ENCODE assay signal across 8 cellular contexts in the genomic region with DNA sequence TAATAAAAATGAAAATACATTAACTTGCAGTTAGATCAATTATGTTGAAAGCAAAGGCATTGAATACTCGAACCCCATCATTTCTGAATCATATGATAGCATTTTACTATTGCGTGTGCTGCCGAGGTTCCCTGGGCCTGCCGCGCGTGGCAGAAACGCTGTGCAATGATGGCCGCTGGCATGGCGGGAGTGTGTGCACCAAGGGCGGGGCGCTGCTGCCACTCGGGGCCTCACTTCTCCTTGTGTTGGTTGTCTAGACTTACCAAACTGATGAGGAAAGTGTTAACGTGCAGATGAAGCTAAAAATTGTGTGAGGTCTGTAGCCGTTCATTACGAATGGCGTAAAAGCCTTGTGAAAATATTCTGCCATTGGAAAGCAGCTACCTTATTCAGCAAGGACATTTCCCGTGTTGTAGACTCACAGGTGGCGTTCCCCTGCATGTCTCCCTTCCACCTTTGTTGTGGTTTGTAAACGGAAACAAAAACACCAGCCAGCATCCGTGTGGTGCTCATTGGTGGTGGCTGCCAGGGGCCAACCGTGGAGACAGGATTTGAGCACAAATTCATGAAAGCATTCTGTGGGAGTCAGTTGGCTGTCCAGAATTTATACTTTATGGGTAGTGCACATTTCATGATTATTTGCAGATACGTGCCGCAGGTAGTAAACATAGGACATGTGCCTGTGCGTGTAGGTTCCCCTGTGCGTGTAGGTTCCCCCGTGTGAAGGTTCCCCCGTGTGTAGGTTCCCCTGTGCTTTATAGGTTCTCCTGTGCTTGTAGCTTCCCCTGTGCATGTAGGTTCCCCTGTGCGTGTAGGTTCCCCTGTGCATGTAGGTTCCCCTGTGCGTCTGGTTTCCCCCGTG. TPM values are rescaled to one million over a fixed set of nuclear protein-coding genes. Genes with fewer than 3 reads are reported as not detected.
A peak's percentile ranks its signal among the peaks of the same experiment; 100 is the strongest.
DNase-seq lines count a peak whose midpoint lies in the region; ATAC-seq and TF ChIP-seq lines count a peak whose summit lies in the region.

No MANE protein-coding gene starts in this region.

- CTCF ChIA-PET in activated CD4-positive, alpha-beta memory T cell treated with anti-CD3 and anti-CD28 coated beads for 36 hours (lab: Charles Lee): interaction anchor here (2.5 kb wide), 1 partner anchor 51 kb away, joined by 8 read pairs; no protein-coding TSS in a partner anchor
- CTCF ChIA-PET in RWPE1 (lab: Yijun Ruan, JAX): no interaction called here

- peak overlapping the region; percentile 84 for H3K4me3 Mint-ChIP-seq in activated CD4-positive, alpha-beta memory T cell treated with anti-CD3 and anti-CD28 coated beads for 36 hours
- no peak overlapping the region for H3K4me3 Mint-ChIP-seq in endodermal cell

- intact Hi-C loops in activated CD4-positive, alpha-beta memory T cell treated with anti-CD3 and anti-CD28 coated beads for 36 hours (cut with micrococcal nuclease): loop anchor here (1.0 to 5.0 kb wide), 6 partner anchors 10 to 123 kb away; partner anchors contain the start of gene CERK
- intact Hi-C loops in sigmoid colon (cut with DNase I): no loop called here

- H3K9me3 Mint-ChIP-seq in activated CD4-positive, alpha-beta memory T cell treated with anti-CD3 and anti-CD28 coated beads for 36 hours: no peaks in the 10 kb centered on the region
- no peaks in the 10 kb centered on the region for H3K9me3 Mint-ChIP-seq in endodermal cell

- H3K36me3 Mint-ChIP-seq in activated CD4-positive, alpha-beta memory T cell treated with anti-CD3 and anti-CD28 coated beads for 36 hours: no peaks in the 10 kb centered on the region
- no peaks in the 10 kb centered on the region for H3K36me3 Mint-ChIP-seq in endodermal cell (ENCODE audit: low read depth)

- ATAC-seq in GM21529 (IDR thresholded peaks at IDR 0.05; ENCODE audit: unreplicated experiment): peak; percentile 46

- TF ChIP-seq EP300 in sigmoid colon (IDR thresholded peaks at IDR 0.05): no peak

- H3K27ac ChIP-seq in endodermal cell (ENCODE audit: low read depth, low read length) (no peak overlapping the region), sigmoid colon (no peak overlapping the region), RWPE1 (no peak overlapping the region)

- peaks cover 26% of the 10 kb centered on the region for H3K4me1 Mint-ChIP-seq in activated CD4-positive, alpha-beta memory T cell treated with anti-CD3 and anti-CD28 coated beads for 36 hours (ENCODE audit: low read depth)
- H3K4me1 Mint-ChIP-seq in endodermal cell: peaks cover 13% of the 10 kb centered on the region

- POLR2A ChIA-PET in activated CD4-positive, alpha-beta memory T cell treated with anti-CD3 and anti-CD28 coated beads for 36 hours (lab: Charles Lee): interaction anchor here (0.7 to 1.0 kb wide), 2 partner anchors 10 to 61 kb away, joined by 3 to 4 read pairs; no protein-coding TSS in a partner anchor
- POLR2A ChIA-PET in RWPE1 (lab: Yijun Ruan, JAX; ENCODE audit: low non-redundant PET): no interaction called here

- no peaks in the 10 kb centered on the region for H3K27me3 ChIP-seq in endodermal cell (ENCODE audit: control insufficient read depth, insufficient read depth, low read length, poor library complexity, severe bottlenecking)
- H3K27me3 ChIP-seq in sigmoid colon: no peaks in the 10 kb centered on the region

- 92 to 94% methylated on average over 20 to 30 of the region's 30 CpGs for WGBS in endodermal cell (ENCODE audit: insufficient coverage in 1 of 2, insufficient read length in 1 of 2), 2 experiments
- WGBS in sigmoid colon, 2 donors: 52 to 83% methylated on average over 30 of the region's 30 CpGs

- peak; percentile 85 for DNase-seq in activated CD4-positive, alpha-beta memory T cell treated with anti-CD3 and anti-CD28 coated beads for 36 hours
- DNase-seq in endodermal cell (no peak), sigmoid colon (no peak), NCI-H748 (lab: John Stamatoyannopoulos, UW; ENCODE audit: unreplicated experiment) (no peak), NCI-H2227 (lab: John Stamatoyannopoulos, UW; ENCODE audit: unreplicated experiment) (no peak), RWPE1 (ENCODE audit: low spot score) (no peak)
- DNase-seq in stimulated activated CD8-positive, alpha-beta memory T cell treated with anti-CD3 and anti-CD28 coated beads, Interleukin-4, amount 100 ng/mL, for 48 hours: peak; percentile 68

- no peak for TF ChIP-seq POLR2A in sigmoid colon (IDR thresholded peaks at IDR 0.05)

- H3K27me3 Mint-ChIP-seq in activated CD4-positive, alpha-beta memory T cell treated with anti-CD3 and anti-CD28 coated beads for 36 hours: no peaks in the 10 kb centered on the region
- no peaks in the 10 kb centered on the region for H3K27me3 Mint-ChIP-seq in endodermal cell (ENCODE audit: insufficient read depth)

- no peak overlapping the region for H3K9ac ChIP-seq in endodermal cell (ENCODE audit: extremely low read depth, low read length, poor library complexity, severe bottlenecking)

- H3K9me3 ChIP-seq in endodermal cell (ENCODE audit: control insufficient read depth, low read length): no peaks in the 10 kb centered on the region
- H3K9me3 ChIP-seq in sigmoid colon: no peaks in the 10 kb centered on the region

- H3K36me3 ChIP-seq in endodermal cell (ENCODE audit: control insufficient read depth, insufficient read depth, low read length): no peaks in the 10 kb centered on the region
- H3K36me3 ChIP-seq in sigmoid colon: no peaks in the 10 kb centered on the region

- TF ChIP-seq CTCF in endodermal cell (conservative IDR thresholded peaks at IDR 0.05) (no peak), sigmoid colon (IDR thresholded peaks at IDR 0.05) (no peak), RWPE1 (conservative IDR thresholded peaks at IDR 0.05; ENCODE audit: low read depth) (no peak)

- H3K27ac Mint-ChIP-seq in activated CD4-positive, alpha-beta memory T cell treated with anti-CD3 and anti-CD28 coated beads for 36 hours: peak overlapping the region; percentile 91
- peak overlapping the region; percentile 74 for H3K27ac Mint-ChIP-seq in endodermal cell

- no peak overlapping the region for H3K4me3 ChIP-seq in endodermal cell (ENCODE audit: low read length)
- no peak overlapping the region for H3K4me3 ChIP-seq in sigmoid colon

- no peaks in the 10 kb centered on the region for H3K4me1 ChIP-seq in endodermal cell (ENCODE audit: control insufficient read depth, insufficient read depth, low read length)
- peaks cover 0 to 37% (median 36%) of the 10 kb centered on the region in 4 donors for H3K4me1 ChIP-seq in sigmoid colon

RNA-seq across cellular contexts. Expression of gene GRAMD4, which starts 5.9 kb away (rescaled TPM):
- 10 to 100 TPM; 50.4 to 52.0 TPM for total RNA-seq in activated CD4-positive, alpha-beta memory T cell treated with anti-CD3 and anti-CD28 coated beads for 36 hours
- total RNA-seq in endodermal cell: 10 to 100 TPM; 38.0 to 43.3 TPM
- polyA plus RNA-seq in endodermal cell (2013, experiment 1 of 2): 32.1 TPM
- polyA plus RNA-seq in endodermal cell (2013, experiment 2 of 2): 27.6 TPM
- total RNA-seq in sigmoid colon: 10 to 100 TPM; 11.6 to 46.2 (median 18.4) TPM
- polyA plus RNA-seq in sigmoid colon: 10 to 100 TPM; 22.8 to 57.2 (median 28.9) TPM

Comparison
In these comparisons a context has a peak if more than half of its experiments do, and no peak if none do; other contexts are left out.
1. DNase-seq: peak in activated CD4-positive, alpha-beta memory T cell treated with anti-CD3 and anti-CD28 coated beads for 36 hours (single experiment) and stimulated activated CD8-positive, alpha-beta memory T cell treated with anti-CD3 and anti-CD28 coated beads, Interleukin-4, amount 100 ng/mL, for 48 hours (single experiment); none in endodermal cell (single experiment), sigmoid colon (single experiment), NCI-H748 (single experiment), NCI-H2227 (single experiment) and RWPE1 (single experiment).